1 cellular context compared by ENCODE assay signal in genomic region chr3:145649368-145649887, GRCh38.
A peak's percentile ranks its signal among the peaks of the same experiment; 100 is the strongest.
TF ChIP-seq lines count a peak whose summit lies in the region.

No MANE protein-coding gene starts in this region.

TF ChIP-seq in HepG2, 621 proteins besides CTCF, POLR2A, EP300 and RAD21 (continued from another document and continues in another):
- TF ChIP-seq NR2F6 (IDR thresholded peaks at IDR 0.05) = peak; percentile 69
- TF ChIP-seq NR2F6 (CRISPR knock-in tag; IDR thresholded peaks at IDR 0.05) = peak; percentile 71; the same call in 1 of the 2 replicates
- no peak for TF ChIP-seq CENPBD1 (CRISPR knock-in tag; IDR thresholded peaks at IDR 0.05; ENCODE audit: borderline replicate concordance, low read depth)
- no peak for TF ChIP-seq TRIM24 (CRISPR knock-in tag; IDR thresholded peaks at IDR 0.05)
- TF ChIP-seq ISX (CRISPR knock-in tag; conservative IDR thresholded peaks at IDR 0.05) = no peak
- no peak for TF ChIP-seq ZNF740 (CRISPR knock-in tag; IDR thresholded peaks at IDR 0.05)
- no peak for TF ChIP-seq ZNF354B (CRISPR knock-in tag; IDR thresholded peaks at IDR 0.05)
- TF ChIP-seq DPF2 (CRISPR knock-in tag; IDR thresholded peaks at IDR 0.05; ENCODE audit: borderline replicate concordance, low read depth) = peak; percentile 32; the same call in 1 of the 2 replicates
- TF ChIP-seq TRIM22 (IDR thresholded peaks at IDR 0.05) = no peak
- TF ChIP-seq ZNF205 (CRISPR knock-in tag; IDR thresholded peaks at IDR 0.05) = no peak
- TF ChIP-seq SOX6 (IDR thresholded peaks at IDR 0.05) = no peak
- TF ChIP-seq SOX6 (CRISPR knock-in tag; IDR thresholded peaks at IDR 0.05) = peak; percentile 96
- no peak for TF ChIP-seq ZC3H4 (CRISPR knock-in tag; IDR thresholded peaks at IDR 0.05; ENCODE audit: borderline replicate concordance)
- no peak for TF ChIP-seq USF2 (IDR thresholded peaks at IDR 0.05; ENCODE audit: low read depth, low read length)
- TF ChIP-seq USF2 (CRISPR knock-in tag; IDR thresholded peaks at IDR 0.05; ENCODE audit: borderline replicate concordance) = 0 out of 2 replicates have a peak, but pooled peaks have one; percentile 28
- TF ChIP-seq RBM39 (IDR thresholded peaks at IDR 0.05; ENCODE audit: low read depth, low read length, poor library complexity, severe bottlenecking) = no peak
- TF ChIP-seq ZNF362 (CRISPR knock-in tag; IDR thresholded peaks at IDR 0.05; ENCODE audit: borderline replicate concordance) = peak; percentile 26; the same call in 1 of the 2 replicates
- TF ChIP-seq EHMT2 (IDR thresholded peaks at IDR 0.05; ENCODE audit: borderline replicate concordance, low read depth, low read length) = peak; percentile 74; the same call in 1 of the 2 replicates
- TF ChIP-seq RXRB (CRISPR knock-in tag; IDR thresholded peaks at IDR 0.05; ENCODE audit: borderline replicate concordance) = peak; percentile 57; the same call in 1 of the 2 replicates
- TF ChIP-seq HNRNPUL1 (IDR thresholded peaks at IDR 0.05; ENCODE audit: low read depth, low read length) = peak; percentile 46; the same call in 1 of the 2 replicates
- TF ChIP-seq NFKBIZ (CRISPR knock-in tag; IDR thresholded peaks at IDR 0.05) = 0 out of 2 replicates have a peak, but pooled peaks have one; percentile 52
- no peak for TF ChIP-seq SRY (CRISPR knock-in tag; IDR thresholded peaks at IDR 0.05)
- peak; percentile 45; the same call in 1 of the 2 replicates for TF ChIP-seq MIER3 (CRISPR knock-in tag; IDR thresholded peaks at IDR 0.05; ENCODE audit: borderline replicate concordance)
- TF ChIP-seq CHCHD3 (CRISPR knock-in tag; IDR thresholded peaks at IDR 0.05) = no peak
- no peak for TF ChIP-seq BCL3 (CRISPR knock-in tag; IDR thresholded peaks at IDR 0.05)
- TF ChIP-seq ZNF83 (CRISPR knock-in tag; IDR thresholded peaks at IDR 0.05; ENCODE audit: borderline replicate concordance) = no peak
- no peak for TF ChIP-seq KLF9 (CRISPR knock-in tag; IDR thresholded peaks at IDR 0.05; ENCODE audit: low read depth)
- no peak for TF ChIP-seq TARDBP (CRISPR knock-in tag; IDR thresholded peaks at IDR 0.05)
- peak; percentile 79 for TF ChIP-seq NCOA2 (CRISPR knock-in tag; IDR thresholded peaks at IDR 0.05)
- no peak for TF ChIP-seq ZNF891 (CRISPR knock-in tag; IDR thresholded peaks at IDR 0.05)
- TF ChIP-seq REST (IDR thresholded peaks at IDR 0.05; ENCODE audit: borderline replicate concordance in 1 of 2, low read depth in 1 of 2, low read length in 2 of 2) = no peak
- no peak for TF ChIP-seq ZNF343 (CRISPR knock-in tag; IDR thresholded peaks at IDR 0.05)
- no peak for TF ChIP-seq ZIK1 (CRISPR knock-in tag; IDR thresholded peaks at IDR 0.05; ENCODE audit: borderline replicate concordance, low read depth)
- TF ChIP-seq MYPOP (CRISPR knock-in tag; IDR thresholded peaks at IDR 0.05) = no peak
- peak; percentile 91 for TF ChIP-seq MLX (CRISPR knock-in tag; IDR thresholded peaks at IDR 0.05)
- TF ChIP-seq PAXIP1 (CRISPR knock-in tag; conservative IDR thresholded peaks at IDR 0.05) = peak; percentile 87
- peak; percentile 69; the same call in 1 of the 2 replicates for TF ChIP-seq HMG20A (CRISPR knock-in tag; IDR thresholded peaks at IDR 0.05; ENCODE audit: borderline replicate concordance)
- TF ChIP-seq ARNTL (CRISPR knock-in tag; IDR thresholded peaks at IDR 0.05) = no peak
- TF ChIP-seq ZSCAN12 (CRISPR knock-in tag; IDR thresholded peaks at IDR 0.05) = no peak
- no peak for TF ChIP-seq ZNF547 (CRISPR knock-in tag; IDR thresholded peaks at IDR 0.05)
- TF ChIP-seq ELK4 (CRISPR knock-in tag; IDR thresholded peaks at IDR 0.05; ENCODE audit: borderline replicate concordance) = no peak
